6 cellular contexts compared by ENCODE assay signal in genomic region chr7:1512781-1513656, GRCh38. TPM values are rescaled to one million over a fixed set of nuclear protein-coding genes. Genes with fewer than 3 reads are reported as not detected.
DNase-seq lines count a peak whose midpoint lies in the region; ATAC-seq and TF ChIP-seq lines count a peak whose summit lies in the region.

No MANE protein-coding gene starts in this region.

- ATAC-seq in GM21447 (IDR thresholded peaks at IDR 0.05; ENCODE audit: unreplicated experiment), result peak; percentile 45
- ATAC-seq in SK-N-SH treated with all-trans-retinoic acid at 6 μM for 48 hours, result peak; percentile 75

- no peaks in the 10 kb centered on the region for H3K36me3 Mint-ChIP-seq in glutamatergic neuron (ENCODE audit: unreplicated experiment)

- TF ChIP-seq CTCF in esophagus muscularis mucosa (IDR thresholded peaks at IDR 0.05), result no peak
- no peak for TF ChIP-seq CTCF in glutamatergic neuron (IDR thresholded peaks at IDR 0.05; ENCODE audit: partially characterized antibody, unreplicated experiment)

- peaks cover 0 to 40% (median 0%) of the 10 kb centered on the region in 4 donors for H3K27me3 ChIP-seq in esophagus muscularis mucosa

- H3K9me3 ChIP-seq in esophagus muscularis mucosa, result no peaks in the 10 kb centered on the region

- no peak for TF ChIP-seq EP300 in esophagus muscularis mucosa (IDR thresholded peaks at IDR 0.05)

- 60% methylated on average over 32 of the region's 35 CpGs for WGBS in esophagus muscularis mucosa

- H3K9me3 Mint-ChIP-seq in glutamatergic neuron (ENCODE audit: unreplicated experiment), result peaks cover 3% of the 10 kb centered on the region

- peak overlapping the region; percentile 72 to 77 (median 76) for H3K27ac ChIP-seq in esophagus muscularis mucosa (replicated peaks in 1 of 4)

- peaks cover 10 to 26% (median 14%) of the 10 kb centered on the region in 4 donors for H3K4me1 ChIP-seq in esophagus muscularis mucosa

- intact Hi-C loops in esophagus muscularis mucosa (cut with DNase I), result no loop called here

- H3K4me3 ChIP-seq in esophagus muscularis mucosa, result peak overlapping the region in 3 of 4 donors; percentile 15 to 35 (median 20)

- H3K4me1 Mint-ChIP-seq in glutamatergic neuron (ENCODE audit: low read depth, unreplicated experiment), result no peaks in the 10 kb centered on the region

- no peak for DNase-seq in esophagus muscularis mucosa (ENCODE audit: extremely low spot score)
- DNase-seq in stimulated activated CD4-positive, alpha-beta T cell treated with anti-CD3 and anti-CD28 coated beads, Interleukin-2, amount 100 ng/mL, for 4 hours (ENCODE audit: low read depth), result peak; percentile 49
- DNase-seq in glutamatergic neuron, result no peak
- DNase-seq in effector CD4-positive, alpha-beta T cell, result no peak

- H3K27me3 Mint-ChIP-seq in glutamatergic neuron (ENCODE audit: unreplicated experiment), result peaks cover 2% of the 10 kb centered on the region

- H3K27ac Mint-ChIP-seq in glutamatergic neuron (ENCODE audit: unreplicated experiment), result no peak overlapping the region

- H3K4me3 Mint-ChIP-seq in glutamatergic neuron (ENCODE audit: unreplicated experiment), result no peak overlapping the region

- no peaks in the 10 kb centered on the region for H3K36me3 ChIP-seq in esophagus muscularis mucosa

- no peak for TF ChIP-seq POLR2A in esophagus muscularis mucosa (IDR thresholded peaks at IDR 0.05; ENCODE audit: low read depth)

TF ChIP-seq in SK-N-SH treated with all-trans-retinoic acid at 6 μM for 48 hours, 23 proteins besides CTCF, POLR2A, EP300 and RAD21:
- TF ChIP-seq SNAI2 (CRISPR knock-in tag; IDR thresholded peaks at IDR 0.05) (no peak), ISL1 (CRISPR knock-in tag; IDR thresholded peaks at IDR 0.05) (no peak), CSDC2 (CRISPR knock-in tag; IDR thresholded peaks at IDR 0.05) (no peak), RARB (CRISPR knock-in tag; IDR thresholded peaks at IDR 0.05) (no peak), ZFP3 (CRISPR knock-in tag; IDR thresholded peaks at IDR 0.05) (no peak), PATZ1 (CRISPR knock-in tag; IDR thresholded peaks at IDR 0.05; ENCODE audit: borderline replicate concordance) (no peak), ZFP30 (CRISPR knock-in tag; IDR thresholded peaks at IDR 0.05) (no peak), ESRRG (CRISPR knock-in tag; IDR thresholded peaks at IDR 0.05) (no peak)

RNA-seq across cellular contexts. Expression of gene INTS1, which starts 8.8 kb away (rescaled TPM):
- total RNA-seq in esophagus muscularis mucosa (10 to 100 TPM; 33.1 to 80.3 (median 48.0) TPM), glutamatergic neuron (ENCODE audit: unreplicated experiment) (108 TPM)

RNA-seq across cellular contexts. Expression of gene MAFK, which starts 17.5 kb away (rescaled TPM):
- 100 to 1,000 TPM in 1 of 4 donors, 10 to 100 TPM in 3; 61.5 to 104 (median 83.0) TPM for total RNA-seq in esophagus muscularis mucosa
- total RNA-seq in glutamatergic neuron (ENCODE audit: unreplicated experiment), result 10.5 TPM

RNA-seq across cellular contexts. Expression of gene TMEM184A, which starts 43.0 kb away (rescaled TPM):
- total RNA-seq in esophagus muscularis mucosa (under 1 TPM in 2 of 4 donors, not detected in 2; 0.23 to 0.42 TPM), glutamatergic neuron (ENCODE audit: unreplicated experiment) (20.7 TPM)

RNA-seq across cellular contexts. Expression of gene MICALL2, which starts 53.7 kb away (rescaled TPM):
- total RNA-seq in esophagus muscularis mucosa (10 to 100 TPM in 3 of 4 donors, 1 to 10 TPM in 1; 9.1 to 18.3 (median 14.6) TPM), glutamatergic neuron (ENCODE audit: unreplicated experiment) (28.0 TPM)

RNA-seq across cellular contexts. Expression of gene PSMG3, which starts 56.8 kb away (rescaled TPM):
- total RNA-seq in esophagus muscularis mucosa, result 10 to 100 TPM; 26.8 to 33.2 (median 29.3) TPM
- 56.6 TPM for total RNA-seq in glutamatergic neuron (ENCODE audit: unreplicated experiment)

Comparison
In these comparisons a context has a peak if more than half of its experiments do, and no peak if none do; other contexts are left out.
1. RNA of gene TMEM184A, which starts 43.0 kb away (total RNA-seq): 20.7 TPM in glutamatergic neuron (single experiment); 0.23 to 0.42 TPM in esophagus muscularis mucosa; every median in the first group is over 10 times any median in the second.